ENCODE assay signal across 8 cellular contexts in genomic region chr16:84730406-84731106, GRCh38. TPM values are rescaled to one million over a fixed set of nuclear protein-coding genes. Genes with fewer than 3 reads are reported as not detected.
DNase-seq lines count a peak whose midpoint lies in the region; FAIRE-seq and TF ChIP-seq lines count a peak whose summit lies in the region.

No MANE protein-coding gene starts in this region.

- H2AFZ ChIP-seq in SK-N-SH (ENCODE audit: low read depth): 0 out of 2 replicates have a peak overlapping the region, but pooled peaks have one; percentile 8

- TF ChIP-seq RAD21 in SK-N-SH (IDR thresholded peaks at IDR 0.05; ENCODE audit: low read length): no peak

- H3K27me3 ChIP-seq in SK-N-SH (ENCODE audit: insufficient read depth): no peaks in the 10 kb centered on the region

- TF ChIP-seq EP300 in SK-N-SH (IDR thresholded peaks at IDR 0.05; ENCODE audit: borderline replicate concordance in 1 of 2, low read depth in 1 of 2, low read length in 1 of 2): no peak

- H3K79me2 ChIP-seq in SK-N-SH (ENCODE audit: insufficient read depth): peaks cover 93% of the 10 kb centered on the region

- peaks cover 9 to 18% of the 10 kb centered on the region in 2 experiments for H3K36me3 ChIP-seq in SK-N-SH (replicated peaks in 1 of 2; ENCODE audit: control insufficient read depth in 1 of 2, insufficient read depth in 2 of 2, low read length in 1 of 2)

- H3K4me2 ChIP-seq in SK-N-SH: peak overlapping the region; percentile 79

- H3F3A ChIP-seq in SK-N-SH (replicated peaks; ENCODE audit: insufficient read depth): peaks cover 45% of the 10 kb centered on the region

- peaks cover 15% of the 10 kb centered on the region for H4K20me1 ChIP-seq in SK-N-SH (ENCODE audit: insufficient read depth)

- DNase-seq in AML-193 (lab: John Stamatoyannopoulos, UW): peak; percentile 74 to 78
- DNase-seq in GM12891 (ENCODE audit: insufficient read length, low spot score): no peak
- peak; percentile 67 for DNase-seq in HS-5 (ENCODE audit: low read depth)
- DNase-seq in SK-N-SH: peak; percentile 50
- peak; percentile 27 for DNase-seq in effector CD4-positive, alpha-beta T cell
- DNase-seq in medulla oblongata (ENCODE audit: extremely low spot score): peak; percentile 86
- peak; percentile 81 for DNase-seq in urothelium cell line (ENCODE audit: low spot score)
- DNase-seq in NCI-H1417 treated with DMSO at 0.1 percent for 48 hours (lab: John Stamatoyannopoulos, UW): no peak

- peak overlapping the region; percentile 82 to 91; a peak in 3 of 4 replicates for H3K27ac ChIP-seq in SK-N-SH (ENCODE audit: low read depth in 2 of 2, low read length in 1 of 2)

- H3K9me3 ChIP-seq in SK-N-SH: no peaks in the 10 kb centered on the region

- FAIRE-seq in GM12891 (lab: Jason Lieb, UNC): no peak
- no peak for FAIRE-seq in urothelium cell line (lab: Jason Lieb, UNC)

- TF ChIP-seq POLR2A in GM12891 (IDR thresholded peaks at IDR 0.05; ENCODE audit: low read depth, low read length): no peak

- peaks cover 27 to 48% of the 10 kb centered on the region in 2 experiments; a peak in 3 of 4 replicates for H3K4me1 ChIP-seq in SK-N-SH (ENCODE audit: control insufficient read depth in 1 of 2, insufficient read depth in 2 of 2, low read depth in 1 of 2, low read length in 1 of 2)

- peak overlapping the region; percentile 28 to 51; a peak in 3 of 4 replicates for H3K4me3 ChIP-seq in SK-N-SH (ENCODE audit: low read depth in 2 of 2, low read length in 1 of 2)

- CTCF ChIA-PET in SK-N-SH (lab: Yijun Ruan, JAX): interaction anchor here (1.1 to 17.6 kb wide), 8 partner anchors 8 to 240 kb away, joined by 4 to 275 read pairs (median 22); partner anchors contain the start of gene COTL1

- WGBS in SK-N-SH (ENCODE audit: low lambda C conversion rate): 12% methylated on average over 9 of the region's 9 CpGs

- H3K9me2 ChIP-seq in SK-N-SH: no peaks in the 10 kb centered on the region

- no peak for TF ChIP-seq CTCF in SK-N-SH (IDR thresholded peaks at IDR 0.05)

- POLR2A ChIA-PET in SK-N-SH (lab: Yijun Ruan, JAX): no interaction called here

- H3K9ac ChIP-seq in SK-N-SH: peak overlapping the region; percentile 64; the same call in 1 of the 2 replicates

TF ChIP-seq in GM12891, 5 proteins besides CTCF, POLR2A, EP300 and RAD21:
- TF ChIP-seq POLR2AphosphoS5 (IDR thresholded peaks at IDR 0.05; ENCODE audit: low read depth, low read length) (no peak), PAX5 (IDR thresholded peaks at IDR 0.05; ENCODE audit: insufficient read depth, low read length, severe bottlenecking) (peak; percentile 43), SPI1 (IDR thresholded peaks at IDR 0.05; ENCODE audit: low read depth, low read length) (peak; percentile 96), POU2F2 (IDR thresholded peaks at IDR 0.05; ENCODE audit: low read depth, low read length) (no peak), TAF1 (IDR thresholded peaks at IDR 0.05; ENCODE audit: low read depth, low read length) (no peak)
TF ChIP-seq in GM12891: peak in this region for 2.

TF ChIP-seq in SK-N-SH, 30 proteins besides CTCF, POLR2A, EP300 and RAD21:
- TF ChIP-seq MAX (IDR thresholded peaks at IDR 0.05; ENCODE audit: low read depth) (peak; percentile 39), TAF1 (IDR thresholded peaks at IDR 0.05; ENCODE audit: borderline replicate concordance, low read depth, low read length) (peak; percentile 58; the same call in 1 of the 2 replicates), PBX3 (IDR thresholded peaks at IDR 0.05) (peak; percentile 40), RFX5 (IDR thresholded peaks at IDR 0.05; ENCODE audit: low read length) (no peak), FOXJ3 (CRISPR knock-in tag; IDR thresholded peaks at IDR 0.05) (no peak), NRF1 (IDR thresholded peaks at IDR 0.05; ENCODE audit: low read depth, low read length) (0 out of 2 replicates have a peak, but pooled peaks have one; percentile 4), FOSL2 (IDR thresholded peaks at IDR 0.05; ENCODE audit: borderline replicate concordance, low read depth) (peak; percentile 87), ZBTB33 (IDR thresholded peaks at IDR 0.05; ENCODE audit: borderline replicate concordance, low read depth) (no peak), MXI1 (IDR thresholded peaks at IDR 0.05; ENCODE audit: low read depth, low read length) (peak; percentile 66), TCF12 (IDR thresholded peaks at IDR 0.05) (peak; percentile 72), SIN3A (IDR thresholded peaks at IDR 0.05; ENCODE audit: borderline replicate concordance, low read depth, low read length) (0 out of 2 replicates have a peak, but pooled peaks have one; percentile 71), GATA2 (CRISPR knock-in tag; IDR thresholded peaks at IDR 0.05) (0 out of 2 replicates have a peak, but pooled peaks have one; percentile 17), USF2 (IDR thresholded peaks at IDR 0.05; ENCODE audit: borderline replicate concordance, low read depth, low read length) (no peak), NFIC (IDR thresholded peaks at IDR 0.05; ENCODE audit: borderline replicate concordance) (peak; percentile 75; the same call in 1 of the 2 replicates), RCOR1 (IDR thresholded peaks at IDR 0.05; ENCODE audit: low read length) (peak; percentile 56; the same call in 1 of the 2 replicates), GABPA (IDR thresholded peaks at IDR 0.05; ENCODE audit: low read depth) (no peak), ELF1 (IDR thresholded peaks at IDR 0.05) (peak; percentile 71), JUND (IDR thresholded peaks at IDR 0.05) (peak; percentile 66), TEAD4 (IDR thresholded peaks at IDR 0.05; ENCODE audit: borderline replicate concordance, insufficient read depth) (peak; percentile 26; the same call in 1 of the 2 replicates), YY1 (IDR thresholded peaks at IDR 0.05; ENCODE audit: low read depth) (no peak)

RNA-seq across cellular contexts. Expression of gene USP10, which starts 30.8 kb away (rescaled TPM):
- 69.0 TPM for polyA plus RNA-seq in GM12891 (2012; ENCODE audit: low read depth, missing spikeins)
- 41.6 and 49.2 TPM in 2 replicates for polyA plus RNA-seq in SK-N-SH (2012; rRNA removed)
- polyA plus RNA-seq in SK-N-SH (2012; cell fraction: cytosol; rRNA removed): 27.1 and 31.0 TPM in 2 replicates
- 103 and 133 TPM in 2 replicates for polyA plus RNA-seq in SK-N-SH (2012; cell fraction: nucleus; rRNA removed)

Comparison
In these comparisons a context has a peak if more than half of its experiments do, and no peak if none do; other contexts are left out.
1. DNase-seq: peak in AML-193 (2 of 2), HS-5 (single experiment), SK-N-SH (single experiment), effector CD4-positive, alpha-beta T cell (single experiment), medulla oblongata (single experiment) and urothelium cell line (single experiment); none in GM12891 (single experiment) and NCI-H1417 treated with DMSO at 0.1 percent for 48 hours (single experiment).